In the genomic region with DNA sequence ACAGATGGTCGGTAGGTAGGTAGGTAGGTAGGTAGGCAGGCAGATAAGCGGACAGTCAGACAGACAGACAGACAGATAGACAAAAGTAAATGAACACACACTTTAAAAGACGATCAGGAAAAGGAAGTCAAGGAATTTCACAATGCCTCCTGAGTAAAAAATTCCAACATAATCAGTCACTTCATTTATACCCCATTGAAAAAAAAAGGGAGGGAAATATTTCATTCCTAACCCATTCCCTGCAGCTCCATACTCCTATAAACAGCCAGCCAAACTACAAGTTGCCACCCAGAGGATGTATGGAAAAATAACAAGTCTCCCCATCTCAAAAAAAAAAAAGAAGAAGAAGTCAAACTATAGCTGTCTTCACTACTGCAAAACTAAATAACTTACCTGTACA, we compare ENCODE assay signal across 15 cellular contexts. TPM values are rescaled to one million over a fixed set of nuclear protein-coding genes. Genes with fewer than 3 reads are reported as not detected.
A peak's percentile ranks its signal among the peaks of the same experiment; 100 is the strongest.
DNase-seq lines count a peak whose midpoint lies in the region; ATAC-seq and TF ChIP-seq lines count a peak whose summit lies in the region.
"Had no signal": no experiment of that assay in that cellular context is flagged by ENCODE, and none has a peak within 500 bp of the region (broad histone marks: within the 10 kb centered on the region; RNA-seq: fewer than 3 reads in every experiment).

No MANE protein-coding gene starts in this region.

- CTCF ChIA-PET in mammary epithelial cell (lab: Charles Lee; ENCODE audit: low non-redundant PET) = interaction anchor here (0.7 kb wide), 1 partner anchor 44 kb away, joined by 4 read pairs; no protein-coding TSS in a partner anchor

- H3K27ac ChIP-seq in mammary epithelial cell (ENCODE audit: insufficient read depth, low read depth, low read length) = peak overlapping the region; percentile 7
- H3K27ac ChIP-seq: gastroesophageal sphincter, sigmoid colon had no signal

- peaks cover 2% of the 10 kb centered on the region for H3K36me3 ChIP-seq in mammary epithelial cell (ENCODE audit: insufficient read depth, low read length)

- H3K4me1 ChIP-seq in mammary epithelial cell (ENCODE audit: insufficient read depth, low read length) = peaks cover 10% of the 10 kb centered on the region

- DNase-seq in AG20443 (ENCODE audit: low spot score) = peak; percentile 34
- peak; percentile 80 for DNase-seq in HS-5 (ENCODE audit: low read depth)
- DNase-seq in mammary epithelial cell = peak; percentile 49
- DNase-seq in kidney glomerular epithelial cell (lab: John Stamatoyannopoulos, UW) = peak; percentile 55
- no peak for DNase-seq in T-helper 2 cell
- DNase-seq in Right ventricle myocardium superior = no peak
- DNase-seq in dedifferentiated amniotic fluid mesenchymal stem cell (ENCODE audit: extremely low spot score) = no peak
- DNase-seq: activated CD4-positive, alpha-beta T cell treated with anti-CD3 and anti-CD28 coated beads for 4 hours; MG63; natural killer cell; sigmoid colon; substantia nigra had no signal

- H3K4me3 ChIP-seq in mammary epithelial cell (replicated peaks in 1 of 3; ENCODE audit: insufficient read depth in 1 of 3, low read depth in 2 of 3, low read length in 3 of 3) = no peak overlapping the region
- H3K4me3 ChIP-seq: gastroesophageal sphincter, GM12878, MG63, sigmoid colon had no signal

- in situ Hi-C loops in mammary epithelial cell (cut with MboI; ENCODE audit: low sequenced_read_pairs in 2 of 2) = no loop called here

- intact Hi-C loops in mammary epithelial cell (cut with micrococcal nuclease) (no loop called here), Right ventricle myocardium superior (cut with DNase I) (no loop called here)

- ATAC-seq in Right ventricle myocardium superior (ENCODE audit: poor library complexity) = no peak
- no peak for ATAC-seq in GM18498 (IDR thresholded peaks at IDR 0.05; ENCODE audit: unreplicated experiment)
- ATAC-seq: gastroesophageal sphincter, GM12878, natural killer cell had no signal

- no peak for TF ChIP-seq CTCF in mammary epithelial cell (conservative IDR thresholded peaks at IDR 0.05 in 1 of 2, IDR thresholded peaks at IDR 0.05 in 1 of 2; ENCODE audit: extremely low read depth in 1 of 2, insufficient read depth in 1 of 2, low read depth in 1 of 2, low read length in 2 of 2)

- no peak overlapping the region for H3K9ac ChIP-seq in mammary epithelial cell (ENCODE audit: insufficient read depth, low read length)

- no peaks in the 10 kb centered on the region for H3K27me3 ChIP-seq in mammary epithelial cell (ENCODE audit: insufficient read depth, low read length)
- H3K27me3 ChIP-seq: gastroesophageal sphincter, MG63, sigmoid colon had no signal

- WGBS in mammary epithelial cell (ENCODE audit: low coverage, missing lambda C conversion rate) = 41% methylated on average over 3 of the region's 3 CpGs

- H4K20me1 ChIP-seq in mammary epithelial cell (ENCODE audit: insufficient read depth, low read length) = no peaks in the 10 kb centered on the region

- H2AFZ ChIP-seq in mammary epithelial cell (ENCODE audit: low read depth, low read length) = no peak overlapping the region

- dilution Hi-C loops in mammary epithelial cell (cut with HindIII; ENCODE audit: low sequenced_read_pairs) = no loop called here

- peak overlapping the region; percentile 10 for H3K4me2 ChIP-seq in mammary epithelial cell (ENCODE audit: insufficient read depth, low read depth, low read length)

- BruUV-seq in mammary epithelial cell (replicated peaks; lab: Mats Ljungman, UMichigan) = no TSS peak

- peaks cover 57% of the 10 kb centered on the region for H3K79me2 ChIP-seq in mammary epithelial cell (ENCODE audit: insufficient read depth, low read length)

- no peaks in the 10 kb centered on the region for H3K9me3 ChIP-seq in mammary epithelial cell (replicated peaks; ENCODE audit: insufficient read depth, low read length)
- H3K9me3 ChIP-seq: gastroesophageal sphincter, MG63, sigmoid colon had no signal

RNA-seq across cellular contexts. Expression of a gene that starts 43.4 kb away (rescaled TPM):
- total RNA-seq in mammary epithelial cell = 10 to 100 TPM; 51.5 to 57.5 TPM
- polyA plus RNA-seq in mammary epithelial cell = 14.2 TPM
- 21.8 TPM for polyA minus RNA-seq in mammary epithelial cell
- total RNA-seq in Right ventricle myocardium superior = 30.3 TPM

Comparison
In these comparisons a context has a peak if more than half of its experiments do, and no peak if none do; other contexts are left out.
1. DNase-seq: peak in AG20443 (single experiment), HS-5 (single experiment), mammary epithelial cell (single experiment) and kidney glomerular epithelial cell (single experiment); none in T-helper 2 cell (0 of 5), Right ventricle myocardium superior (single experiment) and dedifferentiated amniotic fluid mesenchymal stem cell (single experiment).